In genomic region chr5:122173484-122174191, GRCh38 we compare ENCODE assay signal across 1 cellular context.
TF ChIP-seq lines count a peak whose summit lies in the region.

No MANE protein-coding gene starts in this region.

TF ChIP-seq in IMR-90, 13 proteins besides CTCF, POLR2A, EP300 and RAD21:
- TF ChIP-seq MAFK (IDR thresholded peaks at IDR 0.05; ENCODE audit: low read depth, low read length) (peak; percentile 91), MXI1 (IDR thresholded peaks at IDR 0.05; ENCODE audit: borderline replicate concordance, low read depth, low read length) (no peak)
